18 cellular contexts compared by ENCODE assay signal in the genomic region with DNA sequence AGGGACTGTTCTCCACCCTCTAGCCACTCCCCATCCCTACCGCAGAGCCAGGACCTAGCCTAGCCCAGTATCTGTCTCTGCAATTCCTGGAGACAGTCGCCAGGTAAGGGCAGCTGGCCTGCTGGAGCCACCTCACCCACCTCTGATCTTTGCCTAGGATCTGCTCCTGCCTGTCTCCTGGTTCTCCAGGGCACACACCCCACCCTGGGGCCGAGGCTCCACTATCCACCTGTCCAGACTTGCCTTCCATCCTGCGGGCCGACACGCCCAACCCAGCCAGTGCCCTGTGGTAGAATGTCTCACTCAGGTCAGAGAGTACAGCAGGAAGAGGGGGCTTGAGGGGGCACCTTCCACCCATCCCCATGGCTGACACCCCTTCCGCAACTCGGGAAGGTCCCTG. TPM values are rescaled to one million over a fixed set of nuclear protein-coding genes. Genes with fewer than 3 reads are reported as not detected.
DNase-seq lines count a peak whose midpoint lies in the region; ATAC-seq and TF ChIP-seq lines count a peak whose summit lies in the region.
"Had no signal": no experiment of that assay in that cellular context is flagged by ENCODE, and none has a peak within 500 bp of the region (broad histone marks: within the 10 kb centered on the region; RNA-seq: fewer than 3 reads in every experiment).

No MANE protein-coding gene starts in this region.

- no peaks in the 10 kb centered on the region for H3K36me3 Mint-ChIP-seq in CD8-positive, alpha-beta memory T cell
- H3K36me3 Mint-ChIP-seq: mesothelial cell of epicardium, neural progenitor cell had no signal

- WGBS in heart left ventricle, 4 donors: 92 to 95% (median 94%) methylated on average over 6 to 8 of the region's 8 CpGs

- CTCF ChIA-PET in CD8-positive, alpha-beta memory T cell (lab: Charles Lee): interaction anchor here (0.6 to 9.7 kb wide), 5 partner anchors 15 to 50 kb away, joined by 3 to 105 read pairs (median 4); a partner anchor contains a TSS

- TF ChIP-seq CTCF in epithelial cell of esophagus (IDR thresholded peaks at IDR 0.05; ENCODE audit: insufficient read depth, low read depth, low read length, missing control alignments): no peak
- no peak for TF ChIP-seq CTCF in heart left ventricle (IDR thresholded peaks at IDR 0.05)

- H3K4me1 ChIP-seq in CD8-positive, alpha-beta memory T cell (ENCODE audit: insufficient read depth, low read length): peaks cover 41% of the 10 kb centered on the region
- H3K4me1 ChIP-seq in heart left ventricle: peaks cover 0 to 15% (median 5%) of the 10 kb centered on the region in 12 donors
- H3K4me1 ChIP-seq: neural progenitor cell had no signal

- no peak overlapping the region for H3K27ac ChIP-seq in CD8-positive, alpha-beta memory T cell (ENCODE audit: low read depth, low read length)
- H3K27ac ChIP-seq in skin epidermis (peak overlapping the region in 17 of 21 experiments; percentile 1 to 85 (median 77)), heart left ventricle (no peak overlapping the region)
- H3K27ac ChIP-seq: neural progenitor cell had no signal

- TF ChIP-seq POLR2A in heart left ventricle (IDR thresholded peaks at IDR 0.05): no peak

- POLR2A ChIA-PET in CD8-positive, alpha-beta memory T cell (lab: Charles Lee): no interaction called here

- ATAC-seq in heart left ventricle: no peak
- ATAC-seq: left lobe of liver had no signal

- no peaks in the 10 kb centered on the region for H3K9me3 Mint-ChIP-seq in CD8-positive, alpha-beta memory T cell
- H3K9me3 Mint-ChIP-seq: activated T-helper 1 cell treated with anti-CD3 and anti-CD28 coated beads, Interleukin-12 subunit alpha, Interleukin-12 subunit beta, Interleukin-2, Interleukin-4 antibody, amounts not matched to agents 30 ng/mL and 10 ng/mL and 1 ng/mL, durations not matched to agents 14 hours and 24 hours and 36 hours; mesothelial cell of epicardium; neural progenitor cell had no signal

- peak overlapping the region in 5 of 8 donors; percentile 27 to 95 (median 54) for H3K27ac Mint-ChIP-seq in CD8-positive, alpha-beta memory T cell
- H3K27ac Mint-ChIP-seq: mesothelial cell of epicardium had no signal

- intact Hi-C loops in heart left ventricle (cut with DNase I): loop anchor here in 4 of 10 donors (5.0 to 10.0 kb wide), 5 partner anchors 41 to 63 kb away; no protein-coding TSS in a partner anchor

- no peaks in the 10 kb centered on the region for H3K27me3 Mint-ChIP-seq in CD8-positive, alpha-beta memory T cell

- no peaks in the 10 kb centered on the region for H3K27me3 ChIP-seq in CD8-positive, alpha-beta memory T cell (ENCODE audit: insufficient read depth, low read length, poor library complexity, severe bottlenecking)
- no peaks in the 10 kb centered on the region for H3K27me3 ChIP-seq in heart left ventricle
- H3K27me3 ChIP-seq: neural progenitor cell had no signal

- H3K4me3 Mint-ChIP-seq in CD8-positive, alpha-beta memory T cell: peak overlapping the region in 2 of 7 donors; percentile 9 to 44
- H3K4me3 Mint-ChIP-seq: activated T-helper 1 cell treated with anti-CD3 and anti-CD28 coated beads, Interleukin-12 subunit alpha, Interleukin-12 subunit beta, Interleukin-2, Interleukin-4 antibody, amounts not matched to agents 30 ng/mL and 10 ng/mL and 1 ng/mL, durations not matched to agents 14 hours and 24 hours and 36 hours; mesothelial cell of epicardium; neural progenitor cell had no signal

- no peaks in the 10 kb centered on the region for H3K36me3 ChIP-seq in CD8-positive, alpha-beta memory T cell (ENCODE audit: insufficient read depth, low read length)
- H3K36me3 ChIP-seq in heart left ventricle: no peaks in the 10 kb centered on the region
- H3K36me3 ChIP-seq: neural progenitor cell had no signal

- H3K4me1 Mint-ChIP-seq in CD8-positive, alpha-beta memory T cell: peaks cover 43 to 57% (median 55%) of the 10 kb centered on the region in 3 donors
- H3K4me1 Mint-ChIP-seq: neural progenitor cell had no signal

- DNase-seq in CD8-positive, alpha-beta memory T cell: no peak
- peak; percentile 11 for DNase-seq in NCI-H510A treated with DMSO at 0.1 percent for 48 hours (lab: John Stamatoyannopoulos, UW)
- peak; percentile 86 for DNase-seq in epithelial cell of esophagus (ENCODE audit: low read depth)
- no peak for DNase-seq in HuH-7 (ENCODE audit: low spot score)
- no peak for DNase-seq in activated CD4-positive, alpha-beta T cell treated with anti-CD3 and anti-CD28 coated beads for 4 hours
- DNase-seq in heart left ventricle: no peak
- DNase-seq: AML-193, GOT3, NCI-H1417, NCI-H526 treated with DMSO at 0.1 percent for 48 hours, substantia nigra had no signal

- no peak overlapping the region for H3K4me3 ChIP-seq in CD8-positive, alpha-beta memory T cell (ENCODE audit: low read length)
- H3K4me3 ChIP-seq in epithelial cell of esophagus (ENCODE audit: low read length) (no peak overlapping the region), skin epidermis (no peak overlapping the region), heart left ventricle (no peak overlapping the region)
- H3K4me3 ChIP-seq: neural progenitor cell had no signal

- H3K9me3 ChIP-seq in CD8-positive, alpha-beta memory T cell (ENCODE audit: low read length): no peaks in the 10 kb centered on the region
- no peaks in the 10 kb centered on the region for H3K9me3 ChIP-seq in heart left ventricle

RNA-seq across cellular contexts. Expression of a gene that starts 15.7 kb away (rescaled TPM):
- total RNA-seq in CD8-positive, alpha-beta memory T cell: not detected
- not detected for polyA plus RNA-seq in CD8-positive, alpha-beta memory T cell
- 100 to 1,000 TPM in 6 of 9 donors, 10 to 100 TPM in 3; 82.5 to 252 (median 113) TPM for total RNA-seq in heart left ventricle
- 100 to 1,000 TPM in 1 of 2 donors, 10 to 100 TPM in 1; 32.1 to 216 TPM for polyA plus RNA-seq in heart left ventricle
- total RNA-seq: activated T-helper 1 cell treated with anti-CD3 and anti-CD28 coated beads, Interleukin-12 subunit alpha, Interleukin-12 subunit beta, Interleukin-2, Interleukin-4 antibody, amounts not matched to agents 30 ng/mL and 10 ng/mL and 1 ng/mL, durations not matched to agents 14 hours and 24 hours and 36 hours; dermis microvascular lymphatic vessel endothelial cell; pulmonary artery endothelial cell had no signal

RNA-seq across cellular contexts. Expression of a gene that starts 29.3 kb away (rescaled TPM):
- 1 to 10 TPM; 8.7 to 9.3 TPM for total RNA-seq in CD8-positive, alpha-beta memory T cell
- polyA plus RNA-seq in CD8-positive, alpha-beta memory T cell: 183 TPM
- total RNA-seq in heart left ventricle: 100 to 1,000 TPM in 1 of 9 donors, 10 to 100 TPM in 6, 1 to 10 TPM in 2; 6.0 to 116 (median 13.3) TPM
- 10 to 100 TPM in 1 of 2 donors, 1 to 10 TPM in 1; 7.5 to 27.1 TPM for polyA plus RNA-seq in heart left ventricle

RNA-seq across cellular contexts. Expression of a gene that starts 55.6 kb away (rescaled TPM):
- total RNA-seq in CD8-positive, alpha-beta memory T cell: 10 to 100 TPM; 90.8 to 93.0 TPM
- polyA plus RNA-seq in CD8-positive, alpha-beta memory T cell: 19.8 TPM
- total RNA-seq in heart left ventricle: 10 to 100 TPM; 11.2 to 22.1 (median 14.9) TPM
- 10 to 100 TPM; 13.6 to 28.2 TPM for polyA plus RNA-seq in heart left ventricle

Comparison
In these comparisons a context has a peak if more than half of its experiments do, and no peak if none do; other contexts are left out.
1. DNase-seq: peak in NCI-H510A treated with DMSO at 0.1 percent for 48 hours (single experiment) and epithelial cell of esophagus (single experiment); none in CD8-positive, alpha-beta memory T cell (0 of 5), HuH-7 (single experiment), activated CD4-positive, alpha-beta T cell treated with anti-CD3 and anti-CD28 coated beads for 4 hours (0 of 2) and heart left ventricle (0 of 5).
2. H3K27ac ChIP-seq: peak in skin epidermis (17 of 21); none in CD8-positive, alpha-beta memory T cell (single experiment) and heart left ventricle (0 of 12).
3. RNA of a gene that starts 15.7 kb away (total RNA-seq): 82.5 to 252 TPM in heart left ventricle; not detected in CD8-positive, alpha-beta memory T cell; every median in the first group is over 10 times any median in the second.